ENCODE assay signal across 12 cellular contexts in the genomic region with DNA sequence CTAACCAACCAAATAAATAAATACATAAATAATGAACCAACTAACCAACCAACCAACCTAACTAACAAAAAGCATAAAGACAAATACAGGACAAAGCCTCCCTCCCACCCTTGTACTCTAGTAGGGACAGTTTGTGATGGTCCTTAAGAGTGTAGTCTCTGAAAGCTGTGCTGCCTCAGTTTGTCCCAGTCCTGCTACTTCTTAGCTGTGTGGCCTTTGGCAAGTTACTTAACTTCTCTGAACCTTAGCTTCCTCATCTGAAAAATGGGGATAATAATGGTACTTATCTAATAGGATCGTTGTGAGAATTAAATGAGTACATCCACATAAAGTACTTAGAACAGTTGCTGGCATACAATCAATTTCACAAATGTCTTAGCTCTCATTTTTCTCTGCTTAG.
"Had no signal": no experiment of that assay in that cellular context is flagged by ENCODE, and none has a peak within 500 bp of the region (broad histone marks: within the 10 kb centered on the region; RNA-seq: fewer than 3 reads in every experiment).

No MANE protein-coding gene starts in this region.

- H3K4me3 ChIP-seq: heart left ventricle, ovary, right atrium auricular region, upper lobe of left lung, uterus had no signal

- H3K27me3 ChIP-seq: heart left ventricle, ovary, right atrium auricular region, upper lobe of left lung, uterus had no signal

- H3K36me3 ChIP-seq: heart left ventricle, ovary, right atrium auricular region, upper lobe of left lung, uterus had no signal

- H3K9me3 ChIP-seq: heart left ventricle, ovary, right atrium auricular region, upper lobe of left lung, uterus had no signal

- H3K4me1 ChIP-seq: right atrium auricular region, uterus had no signal

- H3K27ac ChIP-seq: heart left ventricle, ovary, right atrium auricular region, upper lobe of left lung, uterus had no signal

- DNase-seq: effector memory CD8-positive, alpha-beta T cell; heart left ventricle; hippocampal formation; kidney glomerular epithelial cell; natural killer cell; nucleus accumbens; ovary; stimulated activated CD4-positive, alpha-beta T cell treated with anti-CD3 and anti-CD28 coated beads, Interleukin-12 subunit alpha, Interleukin-12 subunit beta, amount 100 ng/mL, for 4 hours; stimulated activated naive CD4-positive, alpha-beta T cell; upper lobe of left lung; uterus had no signal

- ATAC-seq: effector memory CD8-positive, alpha-beta T cell; heart left ventricle; natural killer cell had no signal
